8 cellular contexts compared by ENCODE assay signal in genomic region chr7:86914468-86915054, GRCh38.
DNase-seq lines count a peak whose midpoint lies in the region; ATAC-seq and TF ChIP-seq lines count a peak whose summit lies in the region.

No MANE protein-coding gene starts in this region.

- H3K4me1 Mint-ChIP-seq in glutamatergic neuron (ENCODE audit: low read depth, unreplicated experiment) = peaks cover under 1% of the 10 kb centered on the region

- no peaks in the 10 kb centered on the region for H3K27me3 Mint-ChIP-seq in glutamatergic neuron (ENCODE audit: unreplicated experiment)

- DNase-seq in AG04450 (ENCODE audit: low read depth, low spot score) = no peak
- DNase-seq in SK-N-DZ (ENCODE audit: low spot score) = peak; percentile 13
- no peak for DNase-seq in glutamatergic neuron
- no peak for DNase-seq in NCI-H1930 (lab: John Stamatoyannopoulos, UW)
- no peak for DNase-seq in HuH-7 (ENCODE audit: low spot score)

- no peak overlapping the region for H3K27ac ChIP-seq in AG04450 (ENCODE audit: low read depth, low read length)

- no peaks in the 10 kb centered on the region for H3K9me3 Mint-ChIP-seq in glutamatergic neuron (ENCODE audit: unreplicated experiment)

- CTCF ChIA-PET in AG04450 (lab: Charles Lee) = interaction anchor here (0.6 to 3.5 kb wide), 6 partner anchors 9 to 238 kb away, joined by 3 to 19 read pairs (median 5); partner anchors contain the start of gene DMTF1

- H3K4me3 Mint-ChIP-seq in glutamatergic neuron (ENCODE audit: unreplicated experiment) = no peak overlapping the region

- no peak overlapping the region for H3K4me3 ChIP-seq in AG04450 (ENCODE audit: low read depth, low read length)

- no peaks in the 10 kb centered on the region for H3K9me3 ChIP-seq in AG04450 (ENCODE audit: control insufficient read depth, insufficient read depth, low read length)

- POLR2A ChIA-PET in AG04450 (lab: Yijun Ruan, JAX) = no interaction called here

- ATAC-seq in GM21447 (IDR thresholded peaks at IDR 0.05; ENCODE audit: unreplicated experiment) = no peak
- ATAC-seq in GM21367 (IDR thresholded peaks at IDR 0.05; ENCODE audit: unreplicated experiment) = no peak

- no peaks in the 10 kb centered on the region for H3K36me3 Mint-ChIP-seq in glutamatergic neuron (ENCODE audit: unreplicated experiment)

- no peak overlapping the region for H3K27ac Mint-ChIP-seq in glutamatergic neuron (ENCODE audit: unreplicated experiment)

- H3K27me3 ChIP-seq in AG04450 (ENCODE audit: control insufficient read depth, insufficient read depth, low read length) = no peaks in the 10 kb centered on the region

- TF ChIP-seq CTCF in AG04450 (IDR thresholded peaks at IDR 0.05; ENCODE audit: low read depth, low read length) = peak; percentile 58
- peak; percentile 41; the same call in 2 of the 3 replicates for TF ChIP-seq CTCF in GM12872 (IDR thresholded peaks at IDR 0.05; ENCODE audit: insufficient read depth, low read depth, low read length)
- TF ChIP-seq CTCF in glutamatergic neuron (IDR thresholded peaks at IDR 0.05; ENCODE audit: partially characterized antibody, unreplicated experiment) = peak; percentile 80
